ENCODE assay signal across 1 cellular context in genomic region chr1:44785501-44786137, GRCh38.
TF ChIP-seq lines count a peak whose summit lies in the region.

No MANE protein-coding gene starts in this region.

TF ChIP-seq in liver, 16 proteins besides CTCF, POLR2A, EP300 and RAD21 (continued from another document):
- no peak for TF ChIP-seq SP1 (IDR thresholded peaks at IDR 0.05)
- TF ChIP-seq FOXA1 (IDR thresholded peaks at IDR 0.05) = no peak
